19 cellular contexts compared by ENCODE assay signal in the genomic region with DNA sequence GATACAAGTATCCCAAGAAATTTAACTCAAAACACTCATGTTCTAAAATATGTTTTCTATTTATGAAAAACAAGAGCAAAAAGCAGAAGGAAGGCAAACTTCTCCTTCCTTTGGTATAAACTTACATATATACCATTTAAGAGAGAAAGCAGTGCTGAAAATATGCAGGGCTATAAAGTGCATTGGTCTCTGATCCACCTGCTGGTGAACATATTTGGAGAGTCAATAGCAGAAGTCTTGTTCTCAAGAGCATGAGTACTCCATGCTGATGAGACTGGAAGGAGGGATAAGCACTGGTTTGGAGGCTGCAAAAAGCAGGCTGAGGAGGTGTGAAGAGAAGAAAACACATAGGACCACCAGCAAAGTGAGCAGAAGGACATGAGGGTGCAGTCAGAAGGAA.
"Had no signal": no experiment of that assay in that cellular context is flagged by ENCODE, and none has a peak within 500 bp of the region (broad histone marks: within the 10 kb centered on the region; RNA-seq: fewer than 3 reads in every experiment).

No MANE protein-coding gene starts in this region.

- H3K27me3 ChIP-seq: esophagus muscularis mucosa, right lobe of liver, testis, tibial nerve, upper lobe of right lung, vagina had no signal

- H3K9me3 Mint-ChIP-seq: immature natural killer cell; naive thymus-derived CD4-positive, alpha-beta T cell; nephron progenitor cell; stimulated activated naive B cell treated with anti-CD40 and anti-IgM and Interleukin-4, amounts not matched to agents 10 μg/mL and 1 μg/mL and 100 μg/mL, for 72 hours had no signal

- H3K4me1 Mint-ChIP-seq: immature natural killer cell; naive thymus-derived CD4-positive, alpha-beta T cell; stimulated activated naive B cell treated with anti-CD40 and anti-IgM and Interleukin-4, amounts not matched to agents 10 μg/mL and 1 μg/mL and 100 μg/mL, for 72 hours; stimulated activated naive CD8-positive, alpha-beta T cell treated with anti-CD3 and anti-CD28 coated beads, Interleukin-15, amount 100 ng/mL, for 72 hours had no signal

- H3K9ac ChIP-seq: parathyroid adenoma had no signal

- DNase-seq: effector memory CD4-positive, alpha-beta T cell; immature natural killer cell; left ventricle myocardium superior; naive thymus-derived CD4-positive, alpha-beta T cell; nephron progenitor cell; right lobe of liver; stimulated activated CD4-positive, alpha-beta T cell treated with anti-CD3 and anti-CD28 coated beads, Interleukin-15, amount 100 ng/mL, for 24 hours; stimulated activated CD4-positive, alpha-beta T cell treated with anti-CD3 and anti-CD28 coated beads, Interleukin-1b, Interleukin-23, amount 100 ng/mL, for 48 hours; stimulated activated CD4-positive, alpha-beta T cell treated with anti-CD3 and anti-CD28 coated beads, Interleukin-4, amount 100 ng/mL, for 24 hours; stimulated activated naive B cell treated with anti-CD40 and anti-IgM and Interleukin-4, amounts not matched to agents 10 μg/mL and 1 μg/mL and 100 μg/mL, for 72 hours; stimulated activated naive CD8-positive, alpha-beta T cell treated with anti-CD3 and anti-CD28 coated beads, Interleukin-15, amount 100 ng/mL, for 72 hours; testis; upper lobe of right lung had no signal

- H3K36me3 ChIP-seq: esophagus muscularis mucosa, prostate gland, right lobe of liver, tibial nerve, upper lobe of right lung, vagina had no signal

- H3K36me3 Mint-ChIP-seq: immature natural killer cell; naive thymus-derived CD4-positive, alpha-beta T cell; stimulated activated naive B cell treated with anti-CD40 and anti-IgM and Interleukin-4, amounts not matched to agents 10 μg/mL and 1 μg/mL and 100 μg/mL, for 72 hours had no signal

- H3K27ac Mint-ChIP-seq: immature natural killer cell; naive thymus-derived CD4-positive, alpha-beta T cell; nephron progenitor cell; stimulated activated naive B cell treated with anti-CD40 and anti-IgM and Interleukin-4, amounts not matched to agents 10 μg/mL and 1 μg/mL and 100 μg/mL, for 72 hours; stimulated activated naive CD8-positive, alpha-beta T cell treated with anti-CD3 and anti-CD28 coated beads, Interleukin-15, amount 100 ng/mL, for 72 hours had no signal

- H3K4me1 ChIP-seq: esophagus muscularis mucosa, parathyroid adenoma, prostate gland, right lobe of liver, testis, upper lobe of right lung, vagina had no signal

- H3K9me3 ChIP-seq: esophagus muscularis mucosa, prostate gland, right lobe of liver, testis, tibial nerve, upper lobe of right lung, vagina had no signal

- H3K27me3 Mint-ChIP-seq: stimulated activated naive CD8-positive, alpha-beta T cell treated with anti-CD3 and anti-CD28 coated beads, Interleukin-15, amount 100 ng/mL, for 72 hours had no signal

- H3K4me3 Mint-ChIP-seq: immature natural killer cell; naive thymus-derived CD4-positive, alpha-beta T cell; nephron progenitor cell; stimulated activated naive B cell treated with anti-CD40 and anti-IgM and Interleukin-4, amounts not matched to agents 10 μg/mL and 1 μg/mL and 100 μg/mL, for 72 hours; stimulated activated naive CD8-positive, alpha-beta T cell treated with anti-CD3 and anti-CD28 coated beads, Interleukin-15, amount 100 ng/mL, for 72 hours had no signal

- ATAC-seq: left ventricle myocardium superior; naive thymus-derived CD4-positive, alpha-beta T cell; stimulated activated naive B cell treated with anti-CD40 and anti-IgM and Interleukin-4, amounts not matched to agents 10 μg/mL and 1 μg/mL and 100 μg/mL, for 72 hours; stimulated activated naive CD8-positive, alpha-beta T cell treated with anti-CD3 and anti-CD28 coated beads, Interleukin-15, amount 100 ng/mL, for 72 hours; upper lobe of right lung had no signal

- H3K27ac ChIP-seq: epithelial cell of prostate, esophagus muscularis mucosa, parathyroid adenoma, prostate gland, right lobe of liver, testis, tibial nerve, upper lobe of right lung, vagina had no signal

- H3K4me3 ChIP-seq: esophagus muscularis mucosa, prostate gland, right lobe of liver, testis, tibial nerve, upper lobe of right lung, vagina had no signal
